In genomic region chr19:14542721-14543328, GRCh38 we compare ENCODE assay signal across 12 cellular contexts. TPM values are rescaled to one million over a fixed set of nuclear protein-coding genes. Genes with fewer than 3 reads are reported as not detected.
A peak's percentile ranks its signal among the peaks of the same experiment; 100 is the strongest.
DNase-seq lines count a peak whose midpoint lies in the region; ATAC-seq and TF ChIP-seq lines count a peak whose summit lies in the region.
"Had no signal": no experiment of that assay in that cellular context is flagged by ENCODE, and none has a peak within 500 bp of the region (broad histone marks: within the 10 kb centered on the region; RNA-seq: fewer than 3 reads in every experiment).

No MANE protein-coding gene starts in this region.

- H3K27ac ChIP-seq in HUES64 (ENCODE audit: low read depth, low read length) (peak overlapping the region; percentile 1; the same call in 1 of the 2 replicates), dorsolateral prefrontal cortex (peak overlapping the region; percentile 20 to 100 (median 84)), uterus (peak overlapping the region in 1 of 2 donors; percentile 57), sigmoid colon (peak overlapping the region in 1 of 4 donors; percentile 25)

- no peak for TF ChIP-seq POLR2A in uterus (IDR thresholded peaks at IDR 0.05)
- TF ChIP-seq POLR2A in sigmoid colon (IDR thresholded peaks at IDR 0.05) = no peak

- H3K4me1 ChIP-seq in HUES64 (ENCODE audit: insufficient read depth, low read length) = no peaks in the 10 kb centered on the region; the same call in 1 of the 2 replicates
- H3K4me1 ChIP-seq in uterus = no peaks in the 10 kb centered on the region
- peaks cover 0 to 16% (median 8%) of the 10 kb centered on the region in 4 donors for H3K4me1 ChIP-seq in sigmoid colon

- no peak for ATAC-seq in GM21367 (IDR thresholded peaks at IDR 0.05; ENCODE audit: unreplicated experiment)
- ATAC-seq in GM19467 (IDR thresholded peaks at IDR 0.05; ENCODE audit: unreplicated experiment) = no peak

- CTCF ChIA-PET in BJ (lab: Yijun Ruan, JAX) = interaction anchor here (1.0 to 2.4 kb wide), 4 partner anchors 11 to 70 kb away, joined by 3 to 9 read pairs (median 4); no protein-coding TSS in a partner anchor

- TF ChIP-seq CTCF in BJ (IDR thresholded peaks at IDR 0.05; ENCODE audit: insufficient read depth, low read depth, low read length) (no peak), dorsolateral prefrontal cortex (IDR thresholded peaks at IDR 0.05 in 54 of 56, conservative IDR thresholded peaks at IDR 0.05 in 2 of 56; ENCODE audit: low read depth in 1 of 56, partially characterized antibody in 56 of 56) (no peak), uterus (IDR thresholded peaks at IDR 0.05) (no peak), sigmoid colon (IDR thresholded peaks at IDR 0.05) (no peak)

- intact Hi-C loops in dorsolateral prefrontal cortex (cut with DNase I) = no loop called here
- intact Hi-C loops in uterus (cut with DNase I; ENCODE audit: low total_unique reads) = no loop called here
- intact Hi-C loops in sigmoid colon (cut with DNase I) = no loop called here

- no peak overlapping the region for H3K9ac ChIP-seq in HUES64 (ENCODE audit: low read depth, low read length)

- peak; percentile 31 for DNase-seq in BJ (ENCODE audit: low read depth)
- peak in 1 of 10 donors; percentile 42 for DNase-seq in dorsolateral prefrontal cortex
- DNase-seq in lung microvascular endothelial cell (ENCODE audit: low read depth in 2 of 2) = peak; percentile 13 to 27
- DNase-seq in uterus = no peak
- no peak for DNase-seq in sigmoid colon
- DNase-seq: Calu3, immature natural killer cell had no signal

- WGBS in HUES64 = 63% methylated on average over 7 of the region's 7 CpGs
- 57 to 59% methylated on average over 7 of the region's 7 CpGs for WGBS in sigmoid colon, 2 donors

- no peak for TF ChIP-seq EP300 in sigmoid colon (IDR thresholded peaks at IDR 0.05)

- no peaks in the 10 kb centered on the region for H3K27me3 ChIP-seq in BJ (ENCODE audit: control insufficient read depth, insufficient read depth, low read length)
- no peaks in the 10 kb centered on the region for H3K27me3 ChIP-seq in HUES64 (ENCODE audit: insufficient read depth, low read length)
- no peaks in the 10 kb centered on the region for H3K27me3 ChIP-seq in dorsolateral prefrontal cortex
- no peaks in the 10 kb centered on the region for H3K27me3 ChIP-seq in uterus
- no peaks in the 10 kb centered on the region for H3K27me3 ChIP-seq in sigmoid colon

- H3K4me3 ChIP-seq in BJ (ENCODE audit: low read depth, low read length) = no peak overlapping the region
- H3K4me3 ChIP-seq in HUES64 (ENCODE audit: low read length) = no peak overlapping the region
- H3K4me3 ChIP-seq in dorsolateral prefrontal cortex = no peak overlapping the region
- H3K4me3 ChIP-seq in uterus = no peak overlapping the region
- no peak overlapping the region for H3K4me3 ChIP-seq in sigmoid colon

- H3K36me3 ChIP-seq in BJ (ENCODE audit: control insufficient read depth, insufficient read depth, low read length) (no peaks in the 10 kb centered on the region), HUES64 (ENCODE audit: insufficient read depth, low read length) (no peaks in the 10 kb centered on the region), uterus (no peaks in the 10 kb centered on the region), sigmoid colon (no peaks in the 10 kb centered on the region)

- H3K9me3 ChIP-seq in HUES64 (ENCODE audit: insufficient read depth, low read depth, low read length) (no peaks in the 10 kb centered on the region), uterus (no peaks in the 10 kb centered on the region), sigmoid colon (no peaks in the 10 kb centered on the region)

- POLR2A ChIA-PET in BJ (lab: Charles Lee) = no interaction called here

RNA-seq across cellular contexts. Expression of gene TECR, which starts 13.4 kb away (rescaled TPM):
- polyA plus RNA-seq in BJ (2011; rRNA removed) (63.2 and 95.9 TPM in 2 replicates), sigmoid colon (100 to 1,000 TPM in 1 of 3 donors, 10 to 100 TPM in 2; 32.4 to 139 (median 37.2) TPM)
- 94.4 and 169 TPM in 2 replicates for polyA minus RNA-seq in BJ (2011; rRNA and poly(A)+ RNA removed)
- 87.7 TPM for polyA plus RNA-seq in HUES64 (2013, experiment 1 of 2)
- polyA plus RNA-seq in HUES64 (2013, experiment 2 of 2) = 95.2 TPM
- total RNA-seq in dorsolateral prefrontal cortex (100 to 1,000 TPM; 169 to 287 (median 205) TPM), lung microvascular endothelial cell (20.7 and 24.4 TPM in 2 replicates), uterus (10 to 100 TPM in 3 of 4 donors, 1 to 10 TPM in 1; 4.6 to 68.2 (median 33.9) TPM), sigmoid colon (10 to 100 TPM; 20.6 to 34.2 (median 30.0) TPM)

RNA-seq across cellular contexts. Expression of gene DNAJB1, which starts 24.6 kb away (rescaled TPM):
- polyA plus RNA-seq in BJ (2011; rRNA removed) = 114 and 133 TPM in 2 replicates
- 46.5 and 52.6 TPM in 2 replicates for polyA minus RNA-seq in BJ (2011; rRNA and poly(A)+ RNA removed)
- polyA plus RNA-seq in HUES64 (2013, experiment 1 of 2) = 51.3 TPM
- polyA plus RNA-seq in HUES64 (2013, experiment 2 of 2) = 46.2 TPM
- total RNA-seq in dorsolateral prefrontal cortex = 1,000 to 10,000 TPM in 2 of 120 experiments, 100 to 1,000 TPM in 67, 10 to 100 TPM in 51; 67.5 to 1,486 (median 107) TPM
- total RNA-seq in lung microvascular endothelial cell = 20.7 and 28.4 TPM in 2 replicates
- 10 to 100 TPM; 10.2 to 66.9 (median 40.6) TPM for total RNA-seq in uterus
- total RNA-seq in sigmoid colon = 10 to 100 TPM; 44.6 to 69.3 (median 51.9) TPM
- 100 to 1,000 TPM in 1 of 3 donors, 10 to 100 TPM in 2; 70.9 to 118 (median 77.6) TPM for polyA plus RNA-seq in sigmoid colon

RNA-seq across cellular contexts. Expression of gene NDUFB7, which starts 29.0 kb away (rescaled TPM):
- polyA plus RNA-seq in BJ (2011; rRNA removed) = 135 and 147 TPM in 2 replicates
- 19.0 and 20.3 TPM in 2 replicates for polyA minus RNA-seq in BJ (2011; rRNA and poly(A)+ RNA removed)
- polyA plus RNA-seq in HUES64 (2013, experiment 1 of 2) = 132 TPM
- polyA plus RNA-seq in HUES64 (2013, experiment 2 of 2) = 143 TPM
- 100 to 1,000 TPM; 107 to 236 (median 166) TPM for total RNA-seq in dorsolateral prefrontal cortex
- total RNA-seq in lung microvascular endothelial cell = 382 and 418 TPM in 2 replicates
- 100 to 1,000 TPM; 119 to 543 (median 221) TPM for total RNA-seq in uterus
- 100 to 1,000 TPM; 475 to 652 (median 564) TPM for total RNA-seq in sigmoid colon
- polyA plus RNA-seq in sigmoid colon = 100 to 1,000 TPM; 601 to 853 (median 808) TPM

RNA-seq across cellular contexts. Expression of gene CLEC17A, which starts 40.1 kb away (rescaled TPM):
- polyA plus RNA-seq in BJ (2011; rRNA removed) (not detected in 2 replicates), sigmoid colon (10 to 100 TPM in 1 of 3 donors, not detected in 2; 13.7 TPM)
- polyA minus RNA-seq in BJ (2011; rRNA and poly(A)+ RNA removed) = not detected in 2 replicates
- not detected for polyA plus RNA-seq in HUES64 (2013, experiment 1 of 2)
- not detected for polyA plus RNA-seq in HUES64 (2013, experiment 2 of 2)
- total RNA-seq in dorsolateral prefrontal cortex (1 to 10 TPM in 29 of 120 experiments, under 1 TPM in 70, not detected in 21; 0.20 to 3.3 (median 0.75) TPM), lung microvascular endothelial cell (not detected in 2 replicates), uterus (under 1 TPM in 1 of 4 donors, not detected in 3; 0.55 TPM), sigmoid colon (not detected)
- total RNA-seq: Calu3, cerebellum, NCI-H460 had no signal

RNA-seq across cellular contexts. Expression of gene GIPC1, which starts 46.9 kb away (rescaled TPM):
- polyA plus RNA-seq in BJ (2011; rRNA removed) (92.3 and 119 TPM in 2 replicates), sigmoid colon (100 to 1,000 TPM; 344 to 378 (median 351) TPM)
- polyA minus RNA-seq in BJ (2011; rRNA and poly(A)+ RNA removed) = 43.2 and 57.9 TPM in 2 replicates
- polyA plus RNA-seq in HUES64 (2013, experiment 1 of 2) = 48.3 TPM
- 46.0 TPM for polyA plus RNA-seq in HUES64 (2013, experiment 2 of 2)
- total RNA-seq in dorsolateral prefrontal cortex (100 to 1,000 TPM in 13 of 120 experiments, 10 to 100 TPM in 107; 54.9 to 112 (median 87.4) TPM), lung microvascular endothelial cell (91.1 and 123 TPM in 2 replicates), uterus (10 to 100 TPM; 14.1 to 70.0 (median 36.3) TPM), sigmoid colon (10 to 100 TPM; 65.1 to 97.7 (median 68.5) TPM)

Comparison
In these comparisons a context has a peak if more than half of its experiments do, and no peak if none do; other contexts are left out.
1. DNase-seq: peak in BJ (single experiment) and lung microvascular endothelial cell (2 of 2); none in uterus (0 of 2) and sigmoid colon (single experiment).